In genomic region chr12:21539797-21540196, GRCh38 we compare ENCODE assay signal across 1 cellular context.
TF ChIP-seq lines count a peak whose summit lies in the region.

No MANE protein-coding gene starts in this region.

TF ChIP-seq in GM12878, 131 proteins besides CTCF, POLR2A, EP300 and RAD21 (continued from another document):
- TF ChIP-seq, protein P1, sequence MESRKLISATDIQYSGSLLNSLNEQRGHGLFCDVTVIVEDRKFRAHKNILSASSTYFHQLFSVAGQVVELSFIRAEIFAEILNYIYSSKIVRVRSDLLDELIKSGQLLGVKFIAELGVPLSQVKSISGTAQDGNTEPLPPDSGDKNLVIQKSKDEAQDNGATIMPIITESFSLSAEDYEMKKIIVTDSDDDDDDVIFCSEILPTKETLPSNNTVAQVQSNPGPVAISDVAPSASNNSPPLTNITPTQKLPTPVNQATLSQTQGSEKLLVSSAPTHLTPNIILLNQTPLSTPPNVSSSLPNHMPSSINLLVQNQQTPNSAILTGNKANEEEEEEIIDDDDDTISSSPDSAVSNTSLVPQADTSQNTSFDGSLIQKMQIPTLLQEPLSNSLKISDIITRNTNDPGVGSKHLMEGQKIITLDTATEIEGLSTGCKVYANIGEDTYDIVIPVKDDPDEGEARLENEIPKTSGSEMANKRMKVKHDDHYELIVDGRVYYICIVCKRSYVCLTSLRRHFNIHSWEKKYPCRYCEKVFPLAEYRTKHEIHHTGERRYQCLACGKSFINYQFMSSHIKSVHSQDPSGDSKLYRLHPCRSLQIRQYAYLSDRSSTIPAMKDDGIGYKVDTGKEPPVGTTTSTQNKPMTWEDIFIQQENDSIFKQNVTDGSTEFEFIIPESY (IDR thresholded peaks at IDR 0.05) = no peak
